ENCODE assay signal across 8 cellular contexts in genomic region chr20:8790442-8791074, GRCh38.
DNase-seq lines count a peak whose midpoint lies in the region; ATAC-seq and TF ChIP-seq lines count a peak whose summit lies in the region.

No MANE protein-coding gene starts in this region.

- no peaks in the 10 kb centered on the region for H3K36me3 Mint-ChIP-seq in endothelial cell (ENCODE audit: low read depth, unreplicated experiment)

- no peak overlapping the region for H3K4me2 ChIP-seq in DND-41 (ENCODE audit: insufficient read depth, low read length)
- H3K4me2 ChIP-seq in PC-3 (ENCODE audit: low read length) = no peak overlapping the region

- peaks cover 13% of the 10 kb centered on the region for H3K4me1 Mint-ChIP-seq in endothelial cell (ENCODE audit: unreplicated experiment)

- H3K9ac ChIP-seq in DND-41 (ENCODE audit: low read depth, low read length) (no peak overlapping the region), PC-3 (ENCODE audit: low read length) (no peak overlapping the region)

- H4K20me1 ChIP-seq in DND-41 (ENCODE audit: insufficient read depth, low read length) = no peaks in the 10 kb centered on the region
- H4K20me1 ChIP-seq in PC-3 (ENCODE audit: low read length) = no peaks in the 10 kb centered on the region

- no peaks in the 10 kb centered on the region for H3K79me2 ChIP-seq in DND-41 (ENCODE audit: insufficient read depth, low read length)
- H3K79me2 ChIP-seq in PC-3 (ENCODE audit: low read length) = no peaks in the 10 kb centered on the region

- CTCF ChIA-PET in PC-3 (lab: Charles Lee) = interaction anchor here (0.7 to 1.1 kb wide), 5 partner anchors 63 to 603 kb away, joined by 4 to 10 read pairs (median 6); no protein-coding TSS in a partner anchor

- no peaks in the 10 kb centered on the region for H3F3A ChIP-seq in PC-3 (ENCODE audit: low read length, unreplicated experiment)

- DNase-seq in DND-41 (peak; percentile 39), PC-3 (peak; percentile 81), endothelial cell (ENCODE audit: low spot score) (peak; percentile 40), myocyte (ENCODE audit: low read depth) (peak; percentile 75), GOT3 (lab: John Stamatoyannopoulos, UW) (no peak)

- H3K4me1 ChIP-seq in DND-41 (ENCODE audit: insufficient read depth, low read length) = no peaks in the 10 kb centered on the region
- no peaks in the 10 kb centered on the region for H3K4me1 ChIP-seq in PC-3 (ENCODE audit: insufficient read depth, low read length)

- no peak overlapping the region for H3K4me3 ChIP-seq in DND-41 (ENCODE audit: low read depth in 1 of 2, low read length in 2 of 2)
- no peak overlapping the region for H3K4me3 ChIP-seq in PC-3 (ENCODE audit: low read length)

- H3K9me3 Mint-ChIP-seq in endothelial cell (ENCODE audit: unreplicated experiment) = no peaks in the 10 kb centered on the region

- H3K36me3 ChIP-seq in DND-41 (ENCODE audit: insufficient read depth, low read length) (peaks cover 44% of the 10 kb centered on the region), PC-3 (ENCODE audit: low read depth, low read length) (no peaks in the 10 kb centered on the region)

- H2AFZ ChIP-seq in DND-41 (ENCODE audit: low read depth, low read length) = no peak overlapping the region
- no peak overlapping the region for H2AFZ ChIP-seq in PC-3 (ENCODE audit: low read length)

- peak; percentile 67 for ATAC-seq in DND-41 (ENCODE audit: insufficient read depth, low read depth)
- peak; percentile 50 for ATAC-seq in GM19023 (IDR thresholded peaks at IDR 0.05; ENCODE audit: unreplicated experiment)
- ATAC-seq in HG03565 (IDR thresholded peaks at IDR 0.05; ENCODE audit: unreplicated experiment) = peak; percentile 82
- ATAC-seq in PC-3 = peak; percentile 70
- no peak for ATAC-seq in GM21737 (IDR thresholded peaks at IDR 0.05; ENCODE audit: unreplicated experiment)

- intact Hi-C loops in PC-3 (cut with micrococcal nuclease) = loop anchor here (1.0 to 2.0 kb wide), 4 partner anchors 62 to 603 kb away; no protein-coding TSS in a partner anchor

- no TSS peak for BruUV-seq in PC-3 (replicated peaks; lab: Mats Ljungman, UMichigan)

- H3K9me2 ChIP-seq in PC-3 (replicated peaks; ENCODE audit: low read length) = no peaks in the 10 kb centered on the region

- H3K27ac ChIP-seq in DND-41 (ENCODE audit: low read length) (no peak overlapping the region), PC-3 (ENCODE audit: low read length) (no peak overlapping the region)

- TF ChIP-seq CTCF in DND-41 (IDR thresholded peaks at IDR 0.05; ENCODE audit: borderline replicate concordance, extremely low read depth, low read length, poor library complexity, severe bottlenecking) (peak; percentile 91), PC-3 (conservative IDR thresholded peaks at IDR 0.05; ENCODE audit: low read depth, low read length) (peak; percentile 98), endothelial cell (IDR thresholded peaks at IDR 0.05; ENCODE audit: unreplicated experiment) (peak; percentile 99)

- H3K9me3 ChIP-seq in DND-41 (ENCODE audit: insufficient read depth, low read length, severe bottlenecking) = no peaks in the 10 kb centered on the region
- no peaks in the 10 kb centered on the region for H3K9me3 ChIP-seq in PC-3 (ENCODE audit: low read length)

- POLR2A ChIA-PET in PC-3 (lab: Charles Lee; ENCODE audit: unreplicated experiment) = interaction anchor here (0.7 kb wide), 1 partner anchor 912 kb away, joined by 3 read pairs; no protein-coding TSS in a partner anchor

- no peak overlapping the region for H3K4me3 Mint-ChIP-seq in endothelial cell (ENCODE audit: unreplicated experiment)

- no peaks in the 10 kb centered on the region for H3K27me3 Mint-ChIP-seq in endothelial cell (ENCODE audit: unreplicated experiment)

- H3K27me3 ChIP-seq in DND-41 (ENCODE audit: insufficient read depth, low read length, poor library complexity) (no peaks in the 10 kb centered on the region), PC-3 (ENCODE audit: low read length) (no peaks in the 10 kb centered on the region)

- H3K27ac Mint-ChIP-seq in endothelial cell (ENCODE audit: unreplicated experiment) = no peak overlapping the region
